9 cellular contexts compared by ENCODE assay signal in the genomic region with DNA sequence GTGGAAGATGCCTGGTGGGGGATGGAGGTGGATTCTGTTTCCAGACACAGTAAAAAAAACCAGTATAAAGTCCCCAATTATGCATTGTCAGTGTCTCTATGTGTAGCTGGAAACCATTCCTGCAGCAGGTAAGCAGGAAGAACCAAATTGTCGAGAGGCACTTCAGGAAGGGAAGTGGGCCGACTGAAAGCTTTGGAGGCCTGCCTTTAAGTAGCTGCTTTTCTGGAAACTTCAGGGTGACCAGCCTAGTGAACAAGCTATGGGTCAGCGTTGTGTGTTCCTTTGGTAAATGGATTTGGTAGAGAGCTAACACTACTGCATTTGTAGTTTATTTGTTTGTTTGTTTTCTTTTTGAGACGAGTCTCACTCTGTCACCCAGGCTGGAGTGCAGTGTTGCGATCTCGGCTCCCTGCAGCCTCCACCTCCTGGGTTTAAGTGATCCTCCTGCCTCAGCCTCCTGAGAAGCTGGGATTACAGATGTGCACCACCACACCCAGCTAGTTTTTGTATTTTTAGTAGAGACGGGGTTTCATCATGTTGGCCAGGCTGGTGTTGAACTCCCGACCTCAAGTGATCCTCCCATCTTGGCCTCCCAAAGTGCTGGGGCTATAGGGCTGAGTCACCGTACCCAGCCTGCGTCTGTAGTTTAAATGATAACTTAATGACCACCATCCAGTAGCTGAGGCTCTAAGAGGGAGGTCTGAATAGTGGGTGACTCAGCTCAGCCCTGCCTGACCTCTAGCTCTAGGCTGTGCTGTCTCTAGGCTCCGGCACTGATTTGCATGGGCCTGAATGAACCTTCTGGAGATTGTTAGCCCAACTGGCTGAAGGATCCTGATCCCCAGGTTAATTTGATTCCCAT. TPM values are rescaled to one million over a fixed set of nuclear protein-coding genes. Genes with fewer than 3 reads are reported as not detected.
DNase-seq lines count a peak whose midpoint lies in the region; ATAC-seq, FAIRE-seq and TF ChIP-seq lines count a peak whose summit lies in the region.
"Had no signal": no experiment of that assay in that cellular context is flagged by ENCODE, and none has a peak within 500 bp of the region (broad histone marks: within the 10 kb centered on the region; RNA-seq: fewer than 3 reads in every experiment).

No MANE protein-coding gene starts in this region.

- no peak for FAIRE-seq in HepG2 (lab: Jason Lieb, UNC)

- peaks cover 0 to 2% (median 1%) of the 10 kb centered on the region in 3 donors for H3K27me3 Mint-ChIP-seq in CD14-positive monocyte (ENCODE audit: low read depth in 3 of 3)
- no peaks in the 10 kb centered on the region for H3K27me3 Mint-ChIP-seq in activated naive CD8-positive, alpha-beta T cell treated with anti-CD3 and anti-CD28 coated beads, Interleukin-2, amount 50 U/mL, for 24 hours
- H3K27me3 Mint-ChIP-seq: T-cell had no signal

- H3K36me3 Mint-ChIP-seq in CD14-positive monocyte, result peaks cover 26 to 28% of the 10 kb centered on the region in 2 donors
- H3K36me3 Mint-ChIP-seq in activated naive CD8-positive, alpha-beta T cell treated with anti-CD3 and anti-CD28 coated beads, Interleukin-2, amount 50 U/mL, for 24 hours (ENCODE audit: low read depth), result peaks cover 2% of the 10 kb centered on the region

- H3K4me3 ChIP-seq in MG63 (no peak overlapping the region), HepG2 (replicated peaks in 1 of 3; ENCODE audit: insufficient read depth in 1 of 3, low read depth in 2 of 3, low read length in 3 of 3) (no peak overlapping the region)

- BruUV-seq in HepG2 (replicated peaks; lab: Mats Ljungman, UMichigan), result no TSS peak

- no peak for TF ChIP-seq EP300 in HepG2 (IDR thresholded peaks at IDR 0.05; ENCODE audit: low read depth in 2 of 2, low read length in 2 of 2)
- no peak for TF ChIP-seq EP300 in HepG2 (CRISPR knock-in tag; IDR thresholded peaks at IDR 0.05; ENCODE audit: borderline replicate concordance)

- CTCF ChIA-PET in HepG2 (lab: Yijun Ruan, JAX; ENCODE audit: low intra/inter-chr PET ratio, low total read pairs), result no interaction called here

- intact Hi-C loops in CD14-positive monocyte (cut with micrococcal nuclease), result loop anchor here in 1 of 2 donors (2.0 kb wide), 1 partner anchor 14 kb away; no protein-coding TSS in a partner anchor
- intact Hi-C loops in HepG2 (cut with micrococcal nuclease; ENCODE audit: unreplicated experiment), result no loop called here

- peak; percentile 72 for DNase-seq in CD14-positive monocyte (ENCODE audit: low spot score)
- peak; percentile 93 for DNase-seq in MG63
- DNase-seq in activated naive CD8-positive, alpha-beta T cell treated with anti-CD3 and anti-CD28 coated beads, Interleukin-2, amount 50 U/mL, for 24 hours, result no peak
- no peak for DNase-seq in HepG2 (ENCODE audit: low spot score)
- DNase-seq in cerebellar cortex (ENCODE audit: low spot score), result no peak
- DNase-seq in T-helper 2 cell, result no peak
- DNase-seq: T-cell had no signal

- H3K9me3 ChIP-seq in MG63 (no peaks in the 10 kb centered on the region; the same call in 1 of the 2 replicates), HepG2 (ENCODE audit: low read length) (no peaks in the 10 kb centered on the region)

- H3K4me3 Mint-ChIP-seq in CD14-positive monocyte, result no peak overlapping the region
- H3K4me3 Mint-ChIP-seq in activated naive CD8-positive, alpha-beta T cell treated with anti-CD3 and anti-CD28 coated beads, Interleukin-2, amount 50 U/mL, for 24 hours, result no peak overlapping the region
- H3K4me3 Mint-ChIP-seq: T-cell had no signal

- H3K36me3 ChIP-seq in MG63 (peaks cover 13% of the 10 kb centered on the region), HepG2 (replicated peaks in 1 of 2; ENCODE audit: control insufficient read depth in 1 of 2, insufficient read depth in 2 of 2, low read length in 2 of 2) (no peaks in the 10 kb centered on the region)

- H3K27ac ChIP-seq in HepG2 (ENCODE audit: extremely low read length, insufficient read depth, low read length), result no peak overlapping the region

- POLR2A ChIA-PET in HepG2 (lab: Yijun Ruan, JAX), result no interaction called here

- peak; percentile 66 for ATAC-seq in activated naive CD8-positive, alpha-beta T cell treated with anti-CD3 and anti-CD28 coated beads, Interleukin-2, amount 50 U/mL, for 24 hours
- ATAC-seq in HepG2 (peak; percentile 47; the same call in 2 of the 3 replicates), GM18498 (IDR thresholded peaks at IDR 0.05; ENCODE audit: unreplicated experiment) (no peak), HG02798 (IDR thresholded peaks at IDR 0.05; ENCODE audit: poor library complexity, unreplicated experiment) (no peak)
- ATAC-seq: T-cell had no signal

- in situ Hi-C loops in HepG2 (cut with HindIII; ENCODE audit: extremely low pct_ligation_motif_present, low pct_unique_long_range_greater_than_20kb), result no loop called here

- no peak for TF ChIP-seq POLR2A in HepG2 (IDR thresholded peaks at IDR 0.05; ENCODE audit: insufficient read depth in 1 of 2, low read depth in 2 of 2, low read length in 2 of 2)

- no peak overlapping the region for H2AFZ ChIP-seq in HepG2 (ENCODE audit: low read length)

- H3K4me1 Mint-ChIP-seq in CD14-positive monocyte, result peaks cover 86% of the 10 kb centered on the region
- peaks cover 57% of the 10 kb centered on the region for H3K4me1 Mint-ChIP-seq in activated naive CD8-positive, alpha-beta T cell treated with anti-CD3 and anti-CD28 coated beads, Interleukin-2, amount 50 U/mL, for 24 hours

- no peaks in the 10 kb centered on the region for H3K27me3 ChIP-seq in MG63
- H3K27me3 ChIP-seq in HepG2 (ENCODE audit: control insufficient read depth in 1 of 2, insufficient read depth in 2 of 2, low read length in 2 of 2), result no peaks in the 10 kb centered on the region

- peaks cover 54% of the 10 kb centered on the region for H3K4me1 ChIP-seq in HepG2 (ENCODE audit: insufficient read depth, low read length)

- no peaks in the 10 kb centered on the region for H3K79me2 ChIP-seq in HepG2 (ENCODE audit: insufficient read depth, low read length)

- no peak for TF ChIP-seq CTCF in CD14-positive monocyte (IDR thresholded peaks at IDR 0.05)
- no peak for TF ChIP-seq CTCF in HepG2 (CRISPR knock-in tag; IDR thresholded peaks at IDR 0.05)

- peak overlapping the region in 5 of 7 donors; percentile 36 to 75 (median 60) for H3K27ac Mint-ChIP-seq in CD14-positive monocyte
- no peak overlapping the region for H3K27ac Mint-ChIP-seq in activated naive CD8-positive, alpha-beta T cell treated with anti-CD3 and anti-CD28 coated beads, Interleukin-2, amount 50 U/mL, for 24 hours

- no peak for TF ChIP-seq RAD21 in HepG2 (CRISPR knock-in tag; IDR thresholded peaks at IDR 0.05)

- peaks cover 0 to 2% (median 0%) of the 10 kb centered on the region in 7 donors for H3K9me3 Mint-ChIP-seq in CD14-positive monocyte
- H3K9me3 Mint-ChIP-seq in activated naive CD8-positive, alpha-beta T cell treated with anti-CD3 and anti-CD28 coated beads, Interleukin-2, amount 50 U/mL, for 24 hours, result no peaks in the 10 kb centered on the region
- H3K9me3 Mint-ChIP-seq: T-cell had no signal

- 65% methylated on average over 9 of the region's 11 CpGs for WGBS in HepG2 (ENCODE audit: low lambda C conversion rate)

- H4K20me1 ChIP-seq in HepG2 (ENCODE audit: insufficient read depth, low read length), result no peaks in the 10 kb centered on the region

- H3K9ac ChIP-seq in HepG2 (ENCODE audit: insufficient read depth, low read depth, low read length), result no peak overlapping the region

- H3K4me2 ChIP-seq in HepG2 (ENCODE audit: low read depth, low read length), result no peak overlapping the region

TF ChIP-seq in HepG2, 621 proteins besides CTCF, POLR2A, EP300 and RAD21 (continues in another document):
- no peak for TF ChIP-seq SALL2 (CRISPR knock-in tag; IDR thresholded peaks at IDR 0.05)
- peak; percentile 67 for TF ChIP-seq FOSL2 (CRISPR knock-in tag; IDR thresholded peaks at IDR 0.05)

RNA-seq across cellular contexts. Expression of a gene that starts 12.8 kb away (rescaled TPM):
- polyA plus RNA-seq in CD14-positive monocyte (10 to 100 TPM in 1 of 2 donors, 1 to 10 TPM in 1; 10.0 to 14.6 TPM), HepG2 (2011; rRNA removed) (1.2 and 1.5 TPM in 2 replicates)
- total RNA-seq in MG63 (2014; rRNA removed; shearing (Covaris generic); ENCODE audit: low replicate concordance), result 7.7 and 9.2 TPM in 2 replicates
- total RNA-seq in HepG2 (2016; rRNA removed; fragmentation: Illumina TruSeq; extraction: Trizol), result 0.95 and 1.0 TPM in 2 replicates
- 0.61 and 0.79 TPM in 2 replicates for total RNA-seq in HepG2 (2016; cell fraction: cytosol; rRNA removed; fragmentation: Illumina TruSeq; extraction: Trizol; ENCODE audit: low read depth)
- total RNA-seq in HepG2 (2016; cell fraction: insoluble cytoplasmic fraction; rRNA removed; fragmentation: Illumina TruSeq; extraction: Trizol), result 0.89 and 1.4 TPM in 2 replicates
- total RNA-seq in HepG2 (2016; cell fraction: membrane; rRNA removed; fragmentation: Illumina TruSeq; extraction: Trizol), result 0.79 and 1.2 TPM in 2 replicates
- total RNA-seq in HepG2 (2016; cell fraction: nucleus; rRNA removed; fragmentation: Illumina TruSeq; extraction: Trizol), result 1.9 TPM in 2 replicates
- 1.1 and 1.5 TPM in 2 replicates for polyA plus RNA-seq in HepG2 (2011; cell fraction: cytosol; rRNA removed)
- polyA plus RNA-seq in HepG2 (2011; cell fraction: nucleus; rRNA removed), result 1.1 and 1.8 TPM in 2 replicates
- 2.1 and 2.2 TPM in 2 replicates for polyA plus RNA-seq in HepG2 (2012)
- polyA plus RNA-seq in HepG2 (2016; cell fraction: cytosol; fragmentation: Illumina TruSeq; extraction: Trizol; ENCODE audit: low read depth), result 0.49 and 0.50 TPM in 2 replicates
- polyA plus RNA-seq in HepG2 (2016; cell fraction: insoluble cytoplasmic fraction; fragmentation: Illumina TruSeq; extraction: Trizol; ENCODE audit: low read depth), result 0.56 and 0.70 TPM in 2 replicates
- polyA plus RNA-seq in HepG2 (2016; cell fraction: membrane; fragmentation: Illumina TruSeq; extraction: Trizol; ENCODE audit: low read depth), result 0.86 and 1.2 TPM in 2 replicates
- 2.0 TPM in 2 replicates for polyA plus RNA-seq in HepG2 (2016; cell fraction: nucleus; fragmentation: Illumina TruSeq; extraction: Trizol; ENCODE audit: insufficient read depth, low read depth)
- polyA minus RNA-seq in HepG2 (2011; rRNA and poly(A)+ RNA removed; ENCODE audit: low replicate concordance), result 1.9 and 21.7 TPM in 2 replicates
- polyA minus RNA-seq in HepG2 (2011; cell fraction: cytosol; rRNA and poly(A)+ RNA removed), result 2.8 and 3.1 TPM in 2 replicates
- 2.7 and 3.6 TPM in 2 replicates for polyA minus RNA-seq in HepG2 (2011; cell fraction: nucleus; rRNA and poly(A)+ RNA removed)

Comparison
In these comparisons a context has a peak if more than half of its experiments do, and no peak if none do; other contexts are left out.
1. DNase-seq: peak in CD14-positive monocyte (single experiment) and MG63 (single experiment); none in activated naive CD8-positive, alpha-beta T cell treated with anti-CD3 and anti-CD28 coated beads, Interleukin-2, amount 50 U/mL, for 24 hours (single experiment), HepG2 (single experiment), cerebellar cortex (single experiment) and T-helper 2 cell (0 of 5).
2. ATAC-seq: peak in activated naive CD8-positive, alpha-beta T cell treated with anti-CD3 and anti-CD28 coated beads, Interleukin-2, amount 50 U/mL, for 24 hours (single experiment) and HepG2 (single experiment); none in GM18498 (single experiment) and HG02798 (single experiment).